In the genomic region with DNA sequence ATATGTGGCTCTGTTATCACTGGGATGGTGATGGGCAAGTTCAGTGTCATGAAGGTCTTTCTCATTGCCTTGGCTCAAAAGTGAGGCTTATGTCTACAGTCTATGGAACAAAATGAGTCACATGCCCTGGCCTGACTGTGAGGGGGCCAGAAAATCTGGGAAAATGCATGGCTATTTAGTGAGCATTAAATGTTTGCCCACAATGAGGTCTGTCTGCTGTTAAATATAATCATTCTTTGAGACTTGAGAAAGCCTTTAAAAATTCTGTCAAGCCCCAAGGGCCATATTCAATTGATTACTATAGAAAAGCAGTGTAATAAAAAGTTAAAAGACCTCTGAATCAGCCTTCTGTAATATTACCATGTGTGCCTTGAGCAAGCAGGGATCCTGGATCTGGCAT, we compare ENCODE assay signal across 31 cellular contexts. TPM values are rescaled to one million over a fixed set of nuclear protein-coding genes. Genes with fewer than 3 reads are reported as not detected.
DNase-seq lines count a peak whose midpoint lies in the region; ATAC-seq and TF ChIP-seq lines count a peak whose summit lies in the region.
"Had no signal": no experiment of that assay in that cellular context is flagged by ENCODE, and none has a peak within 500 bp of the region (broad histone marks: within the 10 kb centered on the region; RNA-seq: fewer than 3 reads in every experiment).

No MANE protein-coding gene starts in this region.

- intact Hi-C loops in natural killer cell (cut with micrococcal nuclease) (loop anchor here (5.0 kb wide), 1 partner anchor 86 kb away; no protein-coding TSS in a partner anchor), right lobe of liver (cut with DNase I) (loop anchor here in 1 of 2 donors (5.0 kb wide), 1 partner anchor 131 kb away; no protein-coding TSS in a partner anchor)

- H3K9me3 Mint-ChIP-seq in activated T-cell treated with anti-CD3 and anti-CD28 coated beads, Interleukin-2, amount 50 U/mL, for 24 hours, result peaks cover 13% of the 10 kb centered on the region
- peaks cover 7 to 24% of the 10 kb centered on the region in 2 donors for H3K9me3 Mint-ChIP-seq in activated naive CD4-positive, alpha-beta T cell treated with anti-CD3 and anti-CD28 coated beads, Interleukin-2, amount 50 U/mL, for 72 hours
- H3K9me3 Mint-ChIP-seq in natural killer cell, result no peaks in the 10 kb centered on the region
- H3K9me3 Mint-ChIP-seq in glutamatergic neuron (ENCODE audit: unreplicated experiment), result peaks cover 2% of the 10 kb centered on the region
- H3K9me3 Mint-ChIP-seq: mesothelial cell of epicardium had no signal

- peak overlapping the region in 1 of 2 experiments; percentile 38; a peak in 1 of 4 replicates for H3K4me3 ChIP-seq in DND-41 (ENCODE audit: low read depth in 1 of 2, low read length in 2 of 2)
- H3K4me3 ChIP-seq in right lobe of liver, result no peak overlapping the region
- H3K4me3 ChIP-seq: cardiac muscle cell, ovary, smooth muscle cell, testis had no signal

- H3K9me3 ChIP-seq in DND-41 (ENCODE audit: insufficient read depth, low read length, severe bottlenecking) (no peaks in the 10 kb centered on the region), right lobe of liver (no peaks in the 10 kb centered on the region)
- H3K9me3 ChIP-seq: ovary, SK-N-SH, testis had no signal

- peaks cover 66% of the 10 kb centered on the region for H3K36me3 Mint-ChIP-seq in activated T-cell treated with anti-CD3 and anti-CD28 coated beads, Interleukin-2, amount 50 U/mL, for 24 hours (ENCODE audit: low read depth)
- H3K36me3 Mint-ChIP-seq in activated naive CD4-positive, alpha-beta T cell treated with anti-CD3 and anti-CD28 coated beads, Interleukin-2, amount 50 U/mL, for 72 hours, result peaks cover 69 to 71% of the 10 kb centered on the region in 2 donors
- no peaks in the 10 kb centered on the region for H3K36me3 Mint-ChIP-seq in natural killer cell
- H3K36me3 Mint-ChIP-seq in glutamatergic neuron (ENCODE audit: unreplicated experiment), result peaks cover 15% of the 10 kb centered on the region
- H3K36me3 Mint-ChIP-seq: WTC11 had no signal

- peaks cover 85% of the 10 kb centered on the region for H3K4me1 ChIP-seq in DND-41 (ENCODE audit: insufficient read depth, low read length)
- no peaks in the 10 kb centered on the region for H3K4me1 ChIP-seq in right lobe of liver
- H3K4me1 ChIP-seq: testis had no signal

- peak overlapping the region; percentile 91 for H3K27ac Mint-ChIP-seq in activated T-cell treated with anti-CD3 and anti-CD28 coated beads, Interleukin-2, amount 50 U/mL, for 24 hours
- H3K27ac Mint-ChIP-seq in activated naive CD4-positive, alpha-beta T cell treated with anti-CD3 and anti-CD28 coated beads, Interleukin-2, amount 50 U/mL, for 72 hours, result peak overlapping the region; percentile 96 to 97
- H3K27ac Mint-ChIP-seq in natural killer cell (peak overlapping the region; percentile 81 to 83), glutamatergic neuron (ENCODE audit: unreplicated experiment) (no peak overlapping the region)
- H3K27ac Mint-ChIP-seq: mesothelial cell of epicardium, nephron, WTC11 had no signal

- H3K9ac ChIP-seq in DND-41 (ENCODE audit: low read depth, low read length), result peak overlapping the region; percentile 51
- H3K9ac ChIP-seq: SK-N-SH had no signal

- H3K27ac ChIP-seq in DND-41 (ENCODE audit: low read length), result peak overlapping the region; percentile 93
- H3K27ac ChIP-seq in right lobe of liver, result no peak overlapping the region
- H3K27ac ChIP-seq: C4-2B, cardiac muscle cell, ovary, testis had no signal

- TF ChIP-seq CTCF in DND-41 (IDR thresholded peaks at IDR 0.05; ENCODE audit: borderline replicate concordance, extremely low read depth, low read length, poor library complexity, severe bottlenecking) (no peak), natural killer cell (IDR thresholded peaks at IDR 0.05) (no peak), glutamatergic neuron (IDR thresholded peaks at IDR 0.05; ENCODE audit: partially characterized antibody, unreplicated experiment) (no peak), right lobe of liver (IDR thresholded peaks at IDR 0.05) (no peak)

- peaks cover 49% of the 10 kb centered on the region for H3K36me3 ChIP-seq in DND-41 (ENCODE audit: insufficient read depth, low read length)
- no peaks in the 10 kb centered on the region for H3K36me3 ChIP-seq in right lobe of liver
- H3K36me3 ChIP-seq: cardiac muscle cell, ovary had no signal

- no peaks in the 10 kb centered on the region for H3K27me3 Mint-ChIP-seq in activated T-cell treated with anti-CD3 and anti-CD28 coated beads, Interleukin-2, amount 50 U/mL, for 24 hours
- peaks cover 6 to 7% of the 10 kb centered on the region in 2 donors for H3K27me3 Mint-ChIP-seq in natural killer cell (ENCODE audit: low read depth in 2 of 2)
- no peaks in the 10 kb centered on the region for H3K27me3 Mint-ChIP-seq in glutamatergic neuron (ENCODE audit: unreplicated experiment)

- H3K4me2 ChIP-seq in DND-41 (ENCODE audit: insufficient read depth, low read length), result peak overlapping the region; percentile 61
- H3K4me2 ChIP-seq: SK-N-SH, smooth muscle cell had no signal

- ATAC-seq in DND-41 (ENCODE audit: insufficient read depth, low read depth), result no peak
- ATAC-seq in activated naive CD4-positive, alpha-beta T cell treated with anti-CD3 and anti-CD28 coated beads, Interleukin-2, amount 50 U/mL, for 72 hours, result no peak
- ATAC-seq in natural killer cell, result no peak
- ATAC-seq in right lobe of liver, result no peak
- ATAC-seq: WTC11 had no signal

- TF ChIP-seq POLR2A in right lobe of liver (IDR thresholded peaks at IDR 0.05), result no peak

- no peaks in the 10 kb centered on the region for H4K20me1 ChIP-seq in DND-41 (ENCODE audit: insufficient read depth, low read length)

- H3K4me1 Mint-ChIP-seq in activated T-cell treated with anti-CD3 and anti-CD28 coated beads, Interleukin-2, amount 50 U/mL, for 24 hours (ENCODE audit: low read depth), result peaks cover 95% of the 10 kb centered on the region
- H3K4me1 Mint-ChIP-seq in natural killer cell (peaks cover 75 to 85% of the 10 kb centered on the region in 2 donors), glutamatergic neuron (ENCODE audit: low read depth, unreplicated experiment) (no peaks in the 10 kb centered on the region)
- H3K4me1 Mint-ChIP-seq: mesothelial cell of epicardium had no signal

- peaks cover 54% of the 10 kb centered on the region for H3K79me2 ChIP-seq in DND-41 (ENCODE audit: insufficient read depth, low read length)

- H3K27me3 ChIP-seq in DND-41 (ENCODE audit: insufficient read depth, low read length, poor library complexity), result no peaks in the 10 kb centered on the region
- no peaks in the 10 kb centered on the region for H3K27me3 ChIP-seq in right lobe of liver
- H3K27me3 ChIP-seq: ovary, testis had no signal

- peak overlapping the region; percentile 69 for H3K4me3 Mint-ChIP-seq in activated T-cell treated with anti-CD3 and anti-CD28 coated beads, Interleukin-2, amount 50 U/mL, for 24 hours
- peak overlapping the region; percentile 85 for H3K4me3 Mint-ChIP-seq in natural killer cell
- H3K4me3 Mint-ChIP-seq in glutamatergic neuron (ENCODE audit: unreplicated experiment), result no peak overlapping the region
- H3K4me3 Mint-ChIP-seq: mesothelial cell of epicardium, nephron, WTC11 had no signal

- no peak for DNase-seq in activated T-cell treated with anti-CD3 and anti-CD28 coated beads, Interleukin-2, amount 50 U/mL, for 24 hours
- no peak for DNase-seq in activated T-cell treated with anti-CD3 and anti-CD28 coated beads, Interleukin-2, amount 50 U/mL, for 1 hour
- DNase-seq in DND-41 (no peak), natural killer cell (no peak), glutamatergic neuron (no peak), right lobe of liver (no peak)
- no peak for DNase-seq in activated naive CD4-positive, alpha-beta T cell treated with anti-CD3 and anti-CD28 coated beads, Interleukin-2, amount 50 U/mL, for 72 hours (ENCODE audit: low spot score in 2 of 2)
- DNase-seq in stimulated activated CD4-positive, alpha-beta T cell treated with anti-CD3 and anti-CD28 coated beads, Interleukin-4, amount 100 ng/mL, for 4 hours, result no peak
- DNase-seq: anterior cingulate cortex; cortex of kidney; DMS 273 treated with DMSO at 0.1 percent for 48 hours; KBM-7; MM.1S; NCI-H1417; NCI-H2081; NCI-H226; NCI-H774; ovary; retina; SK-N-SH; stimulated activated CD4-positive, alpha-beta T cell treated with anti-CD3 and anti-CD28 coated beads, Interleukin-2, amount 100 ng/mL, for 24 hours; T1000; testis had no signal

- H2AFZ ChIP-seq in DND-41 (ENCODE audit: low read depth, low read length), result no peak overlapping the region

RNA-seq across cellular contexts. Expression of gene RNF144A, which starts 5.5 kb away (rescaled TPM):
- 10 to 100 TPM; 49.3 to 57.5 TPM for total RNA-seq in activated naive CD4-positive, alpha-beta T cell treated with anti-CD3 and anti-CD28 coated beads, Interleukin-2, amount 50 U/mL, for 72 hours
- total RNA-seq in natural killer cell (10 to 100 TPM; 17.3 to 36.7 (median 19.0) TPM), glutamatergic neuron (ENCODE audit: unreplicated experiment) (40.2 TPM), right lobe of liver (1 to 10 TPM; 1.2 to 3.2 (median 2.0) TPM)

RNA-seq across cellular contexts. Expression of gene RSAD2, which starts 34.1 kb away (rescaled TPM):
- 10 to 100 TPM in 1 of 2 donors, 1 to 10 TPM in 1; 2.7 to 11.1 TPM for total RNA-seq in activated naive CD4-positive, alpha-beta T cell treated with anti-CD3 and anti-CD28 coated beads, Interleukin-2, amount 50 U/mL, for 72 hours
- 10 to 100 TPM in 1 of 3 donors, 1 to 10 TPM in 2; 7.9 to 12.0 (median 9.4) TPM for total RNA-seq in natural killer cell
- not detected for total RNA-seq in glutamatergic neuron (ENCODE audit: unreplicated experiment)
- 1 to 10 TPM in 4 of 6 experiments, under 1 TPM in 2; 0.37 to 2.7 (median 1.1) TPM for total RNA-seq in right lobe of liver
- total RNA-seq: H1, HT1080, smooth muscle cell, WTC11 had no signal

RNA-seq across cellular contexts. Expression of gene CMPK2, which starts 46.0 kb away (rescaled TPM):
- 10 to 100 TPM in 1 of 2 donors, 1 to 10 TPM in 1; 1.6 to 13.6 TPM for total RNA-seq in activated naive CD4-positive, alpha-beta T cell treated with anti-CD3 and anti-CD28 coated beads, Interleukin-2, amount 50 U/mL, for 72 hours
- 10 to 100 TPM in 1 of 3 donors, 1 to 10 TPM in 2; 5.8 to 11.4 (median 8.6) TPM for total RNA-seq in natural killer cell
- total RNA-seq in glutamatergic neuron (ENCODE audit: unreplicated experiment), result 0.81 TPM
- total RNA-seq in right lobe of liver, result 1 to 10 TPM; 1.9 to 5.1 (median 3.8) TPM
